ENCODE assay signal across 27 cellular contexts in genomic region chr2:42459296-42459695, GRCh38. TPM values are rescaled to one million over a fixed set of nuclear protein-coding genes. Genes with fewer than 3 reads are reported as not detected.
"Had no signal": no experiment of that assay in that cellular context is flagged by ENCODE, and none has a peak within 500 bp of the region (broad histone marks: within the 10 kb centered on the region; RNA-seq: fewer than 3 reads in every experiment).

No MANE protein-coding gene starts in this region.

- DNase-seq: activated CD4-positive, alpha-beta memory T cell treated with anti-CD3 and anti-CD28 coated beads, Interleukin-2, amount 10 ng/mL, durations not matched to agents 7 days and 5 days; activated CD4-positive, alpha-beta T cell treated with anti-CD3 and anti-CD28 coated beads for 36 hours; activated CD4-positive, alpha-beta T cell treated with anti-CD3 and anti-CD28 coated beads, Interleukin-2, amount 50 U/mL, for 1 hour; activated CD8-positive, alpha-beta memory T cell treated with anti-CD3 and anti-CD28 coated beads, Interleukin-2, amount 50 U/mL, for 4 hours; activated gamma-delta T cell treated with Interleukin-2 at 50 U/mL for 16 hours; activated naive CD4-positive, alpha-beta T cell treated with anti-CD3 and anti-CD28 coated beads, Interleukin-2, amount 10 ng/mL, durations not matched to agents 7 days and 5 days; activated naive CD8-positive, alpha-beta T cell treated with anti-CD3 and anti-CD28 coated beads, Interleukin-2, amount 10 ng/mL, durations not matched to agents 7 days and 5 days; activated T-cell treated with anti-CD3 and anti-CD28 coated beads, Interleukin-2, amount 50 U/mL, for 72 hours; adrenal gland; anterior cingulate cortex; MG63; MV-4-11; NCI-H1105; NCI-H1436; NCI-H1694 treated with DMSO at 0.1 percent for 48 hours; NCI-H2029 treated with DMSO at 0.1 percent for 48 hours; NCI-H345; NCI-H510A; NCI-H526 treated with DMSO at 0.1 percent for 48 hours; NCI-H82; RPMI8226; T-cell; T-helper 2 cell had no signal

- H3K4me3 ChIP-seq: adrenal gland, MG63, SK-N-MC had no signal

- H3K9me3 ChIP-seq: adrenal gland, MG63 had no signal

- ATAC-seq: activated CD4-positive, alpha-beta T cell treated with anti-CD3 and anti-CD28 coated beads for 36 hours; activated T-cell treated with anti-CD3 and anti-CD28 coated beads, Interleukin-2, amount 50 U/mL, for 72 hours; Right ventricle myocardium inferior; T-cell had no signal

- H3K27ac Mint-ChIP-seq: activated CD4-positive, alpha-beta memory T cell treated with anti-CD3 and anti-CD28 coated beads, Interleukin-2, amount 10 ng/mL, durations not matched to agents 7 days and 5 days; activated CD4-positive, alpha-beta T cell treated with anti-CD3 and anti-CD28 coated beads for 36 hours; activated naive CD4-positive, alpha-beta T cell treated with anti-CD3 and anti-CD28 coated beads, Interleukin-2, amount 10 ng/mL, durations not matched to agents 7 days and 5 days; activated naive CD8-positive, alpha-beta T cell treated with anti-CD3 and anti-CD28 coated beads, Interleukin-2, amount 10 ng/mL, durations not matched to agents 7 days and 5 days; activated T-cell treated with anti-CD3 and anti-CD28 coated beads, Interleukin-2, amount 50 U/mL, for 72 hours; activated T-helper 2 cell treated with anti-CD3 and anti-CD28 coated beads, Interferon-gamma antibody, Interleukin-2, Interleukin-4, amounts not matched to agents 10 μg/mL and 5 μg/mL and 100 μg/mL, durations not matched to agents 14 hours and 24 hours and 36 hours; T-cell had no signal

- H3K36me3 ChIP-seq: adrenal gland, MG63 had no signal

- H3K36me3 Mint-ChIP-seq: activated naive CD4-positive, alpha-beta T cell treated with anti-CD3 and anti-CD28 coated beads, Interleukin-2, amount 10 ng/mL, durations not matched to agents 7 days and 5 days; activated naive CD8-positive, alpha-beta T cell treated with anti-CD3 and anti-CD28 coated beads, Interleukin-2, amount 10 ng/mL, durations not matched to agents 7 days and 5 days; T-cell had no signal

- H3K27me3 Mint-ChIP-seq: activated CD4-positive, alpha-beta T cell treated with anti-CD3 and anti-CD28 coated beads for 36 hours had no signal

- H3K27me3 ChIP-seq: adrenal gland, MG63 had no signal

- H3K4me1 ChIP-seq: adrenal gland had no signal

- H3K27ac ChIP-seq: adrenal gland, SK-N-MC, VCaP had no signal

- H3K9me3 Mint-ChIP-seq: activated CD4-positive, alpha-beta memory T cell treated with anti-CD3 and anti-CD28 coated beads, Interleukin-2, amount 10 ng/mL, durations not matched to agents 7 days and 5 days; activated naive CD4-positive, alpha-beta T cell treated with anti-CD3 and anti-CD28 coated beads, Interleukin-2, amount 10 ng/mL, durations not matched to agents 7 days and 5 days; activated naive CD8-positive, alpha-beta T cell treated with anti-CD3 and anti-CD28 coated beads, Interleukin-2, amount 10 ng/mL, durations not matched to agents 7 days and 5 days; activated T-cell treated with anti-CD3 and anti-CD28 coated beads, Interleukin-2, amount 50 U/mL, for 72 hours; activated T-helper 2 cell treated with anti-CD3 and anti-CD28 coated beads, Interferon-gamma antibody, Interleukin-2, Interleukin-4, amounts not matched to agents 10 μg/mL and 5 μg/mL and 100 μg/mL, durations not matched to agents 14 hours and 24 hours and 36 hours; T-cell had no signal

- H3K4me1 Mint-ChIP-seq: activated CD4-positive, alpha-beta memory T cell treated with anti-CD3 and anti-CD28 coated beads, Interleukin-2, amount 10 ng/mL, durations not matched to agents 7 days and 5 days; activated CD4-positive, alpha-beta T cell treated with anti-CD3 and anti-CD28 coated beads for 36 hours; activated naive CD4-positive, alpha-beta T cell treated with anti-CD3 and anti-CD28 coated beads, Interleukin-2, amount 10 ng/mL, durations not matched to agents 7 days and 5 days; activated naive CD8-positive, alpha-beta T cell treated with anti-CD3 and anti-CD28 coated beads, Interleukin-2, amount 10 ng/mL, durations not matched to agents 7 days and 5 days; T-cell had no signal

- H3K4me3 Mint-ChIP-seq: activated CD4-positive, alpha-beta memory T cell treated with anti-CD3 and anti-CD28 coated beads, Interleukin-2, amount 10 ng/mL, durations not matched to agents 7 days and 5 days; activated CD4-positive, alpha-beta T cell treated with anti-CD3 and anti-CD28 coated beads for 36 hours; activated naive CD4-positive, alpha-beta T cell treated with anti-CD3 and anti-CD28 coated beads, Interleukin-2, amount 10 ng/mL, durations not matched to agents 7 days and 5 days; activated naive CD8-positive, alpha-beta T cell treated with anti-CD3 and anti-CD28 coated beads, Interleukin-2, amount 10 ng/mL, durations not matched to agents 7 days and 5 days; activated T-cell treated with anti-CD3 and anti-CD28 coated beads, Interleukin-2, amount 50 U/mL, for 72 hours; T-cell had no signal

RNA-seq across cellular contexts. Expression of gene KCNG3, which starts 34.5 kb away (rescaled TPM):
- total RNA-seq: activated CD4-positive, alpha-beta memory T cell treated with anti-CD3 and anti-CD28 coated beads, Interleukin-2, amount 10 ng/mL, durations not matched to agents 7 days and 5 days; Right ventricle myocardium inferior had no signal
